Comparison of ENCODE assay signal across 34 cellular contexts in genomic region chr14:56678838-56679237, GRCh38.
"Had no signal": no experiment of that assay in that cellular context is flagged by ENCODE, and none has a peak within 500 bp of the region (broad histone marks: within the 10 kb centered on the region; RNA-seq: fewer than 3 reads in every experiment).

No MANE protein-coding gene starts in this region.

- DNase-seq: Karpas-422, Kasumi-1, MG63, MM.1S, NCI-H1048, NCI-H1092, NCI-H1092 treated with DMSO at 0.1 percent for 48 hours, NCI-H1105 treated with DMSO at 0.1 percent for 48 hours, NCI-H1417, NCI-H1417 treated with DMSO at 0.1 percent for 48 hours, NCI-H1436, NCI-H1436 treated with DMSO at 0.1 percent for 48 hours, NCI-H146, NCI-H1694, NCI-H1694 treated with DMSO at 0.1 percent for 48 hours, NCI-H187, NCI-H187 treated with DMSO at 0.1 percent for 48 hours, NCI-H1930, NCI-H2029, NCI-H2029 treated with DMSO at 0.1 percent for 48 hours, NCI-H2081, NCI-H2081 treated with DMSO at 0.1 percent for 48 hours, NCI-H2107, NCI-H2171, NCI-H2171 treated with DMSO at 0.1 percent for 48 hours, NCI-H2227 treated with DMSO at 0.1 percent for 48 hours, NCI-H226, NCI-H345, NCI-H446, NCI-H446 treated with DMSO at 0.1 percent for 48 hours, NCI-H510A, NCI-H510A treated with DMSO at 0.1 percent for 48 hours, NCI-H524, NCI-H526 had no signal
